Comparison of ENCODE assay signal across 8 cellular contexts in the genomic region with DNA sequence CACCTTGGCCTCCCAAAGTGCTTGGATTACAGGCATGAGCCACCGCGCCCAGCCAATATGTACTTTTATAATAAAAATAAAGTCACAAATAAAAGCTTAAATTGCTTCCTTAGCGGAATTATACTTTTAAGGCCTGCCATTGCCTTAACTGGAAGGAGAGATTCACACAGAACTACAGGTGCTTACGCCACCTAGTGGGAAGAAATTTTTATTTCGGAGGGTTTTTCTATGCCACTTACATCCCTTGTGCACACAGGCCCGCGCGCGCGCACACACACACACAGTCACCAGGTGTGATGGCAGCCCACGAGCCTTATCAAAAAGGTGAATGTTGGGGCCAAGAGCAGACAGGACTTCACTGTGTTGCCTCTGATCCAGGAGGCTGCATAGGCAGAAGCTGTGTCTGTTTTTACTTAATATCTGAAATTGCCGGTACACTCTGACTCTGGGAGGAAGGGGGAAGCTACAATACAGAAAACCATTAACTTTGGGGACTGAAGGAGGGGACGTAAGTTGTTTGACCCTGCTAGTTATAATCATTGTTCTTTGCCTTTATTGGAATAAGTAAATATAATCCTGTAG.
A peak's percentile ranks its signal among the peaks of the same experiment; 100 is the strongest.
DNase-seq lines count a peak whose midpoint lies in the region; ATAC-seq and TF ChIP-seq lines count a peak whose summit lies in the region.

No MANE protein-coding gene starts in this region.

- no peaks in the 10 kb centered on the region for H3K36me3 ChIP-seq in heart left ventricle

- intact Hi-C loops in heart left ventricle (cut with DNase I), result loop anchor here (2.0 to 10.0 kb wide), 10 partner anchors 282 to 1022 kb away; a partner anchor contains a TSS

- H3K27me3 ChIP-seq in heart left ventricle, result no peaks in the 10 kb centered on the region

- H3K9me3 Mint-ChIP-seq in activated naive CD4-positive, alpha-beta T cell treated with anti-CD3 and anti-CD28 coated beads, Interleukin-2, amount 50 U/mL, for 72 hours, result no peaks in the 10 kb centered on the region
- no peaks in the 10 kb centered on the region for H3K9me3 Mint-ChIP-seq in progenitor cell of endocrine pancreas (ENCODE audit: low read depth)

- no peak overlapping the region for H3K4me3 ChIP-seq in heart left ventricle

- H3K9me3 ChIP-seq in heart left ventricle, result peaks cover 0 to 3% (median 0%) of the 10 kb centered on the region in 12 donors

- peaks cover 0 to 29% (median 0%) of the 10 kb centered on the region in 12 donors for H3K4me1 ChIP-seq in heart left ventricle

- peak overlapping the region in 6 of 12 donors; percentile 44 to 72 (median 60) for H3K27ac ChIP-seq in heart left ventricle

- H3K4me3 Mint-ChIP-seq in progenitor cell of endocrine pancreas (ENCODE audit: low read depth), result no peak overlapping the region

- H3K27me3 Mint-ChIP-seq in progenitor cell of endocrine pancreas, result no peaks in the 10 kb centered on the region

- peak; percentile 42 to 65 (median 59) for TF ChIP-seq CTCF in heart left ventricle (IDR thresholded peaks at IDR 0.05)
- TF ChIP-seq CTCF in progenitor cell of endocrine pancreas (IDR thresholded peaks at IDR 0.05; ENCODE audit: unreplicated experiment), result peak; percentile 73

- peak; percentile 55 to 59 for ATAC-seq in activated naive CD4-positive, alpha-beta T cell treated with anti-CD3 and anti-CD28 coated beads, Interleukin-2, amount 50 U/mL, for 72 hours
- peak; percentile 21 to 62 (median 44) for ATAC-seq in heart left ventricle
- no peak for ATAC-seq in GM21529 (IDR thresholded peaks at IDR 0.05; ENCODE audit: unreplicated experiment)

- no peak for TF ChIP-seq POLR2A in heart left ventricle (IDR thresholded peaks at IDR 0.05)

- 44 to 63% (median 55%) methylated on average over 13 of the region's 13 CpGs for WGBS in heart left ventricle, 4 donors

- H3K27ac Mint-ChIP-seq in activated naive CD4-positive, alpha-beta T cell treated with anti-CD3 and anti-CD28 coated beads, Interleukin-2, amount 50 U/mL, for 72 hours, result no peak overlapping the region
- H3K27ac Mint-ChIP-seq in progenitor cell of endocrine pancreas, result no peak overlapping the region

- peak; percentile 60 for DNase-seq in CD1c-positive myeloid dendritic cell (ENCODE audit: extremely low spot score)
- DNase-seq in HCEC 1CT, result peak; percentile 41
- peak; percentile 3 for DNase-seq in NCI-H510A treated with DMSO at 0.1 percent for 48 hours (lab: John Stamatoyannopoulos, UW)
- peak in 1 of 2 donors; percentile 39 for DNase-seq in activated naive CD4-positive, alpha-beta T cell treated with anti-CD3 and anti-CD28 coated beads, Interleukin-2, amount 50 U/mL, for 72 hours (ENCODE audit: low spot score in 2 of 2)
- peak; percentile 20 to 67 (median 32) for DNase-seq in heart left ventricle
- peak; percentile 26 for DNase-seq in progenitor cell of endocrine pancreas (ENCODE audit: low spot score, unreplicated experiment)
- no peak for DNase-seq in dedifferentiated amniotic fluid mesenchymal stem cell (ENCODE audit: extremely low spot score)

- H3K4me1 Mint-ChIP-seq in progenitor cell of endocrine pancreas (ENCODE audit: low read depth), result peaks cover 9% of the 10 kb centered on the region

- no peaks in the 10 kb centered on the region for H3K36me3 Mint-ChIP-seq in activated naive CD4-positive, alpha-beta T cell treated with anti-CD3 and anti-CD28 coated beads, Interleukin-2, amount 50 U/mL, for 72 hours
- no peaks in the 10 kb centered on the region for H3K36me3 Mint-ChIP-seq in progenitor cell of endocrine pancreas (ENCODE audit: insufficient read depth)
